In the genomic region with DNA sequence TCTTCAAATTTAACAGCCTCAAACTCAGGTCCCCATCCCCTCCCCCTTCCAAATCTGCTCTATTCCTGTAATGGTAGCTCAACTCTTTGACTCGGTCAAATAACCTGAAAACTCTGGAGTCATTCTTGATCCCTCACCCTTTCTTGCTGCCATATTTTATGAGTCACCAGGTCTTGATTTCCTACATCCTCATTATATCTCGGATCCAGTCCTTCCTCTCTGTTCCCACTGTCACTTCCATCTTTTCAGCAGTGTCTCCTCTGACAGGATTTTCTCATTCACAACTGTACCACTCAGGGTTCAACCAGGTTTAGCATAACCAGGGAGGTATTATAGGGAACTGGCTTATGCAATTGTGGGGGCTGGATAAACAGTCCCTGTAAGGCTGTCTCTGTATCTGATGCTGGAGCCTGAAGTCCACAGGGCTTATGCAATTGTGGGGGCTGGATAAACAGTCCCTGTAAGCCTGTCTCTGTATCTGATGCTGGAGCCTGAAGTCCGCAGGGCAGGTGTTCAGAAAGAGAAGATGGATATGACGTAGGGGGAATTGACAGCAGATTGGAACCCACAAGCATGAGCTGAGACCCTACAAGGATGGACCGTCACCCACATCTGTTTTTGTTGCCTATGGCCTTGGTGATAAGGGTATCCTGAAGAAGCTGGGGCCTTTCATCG, we compare ENCODE assay signal across 35 cellular contexts. TPM values are rescaled to one million over a fixed set of nuclear protein-coding genes. Genes with fewer than 3 reads are reported as not detected.
"Had no signal": no experiment of that assay in that cellular context is flagged by ENCODE, and none has a peak within 500 bp of the region (broad histone marks: within the 10 kb centered on the region; RNA-seq: fewer than 3 reads in every experiment).

No MANE protein-coding gene starts in this region.

- H3K9me3 ChIP-seq: gastrocnemius medialis, heart left ventricle had no signal

- H3K27ac ChIP-seq: brain microvascular endothelial cell, coronary artery, epithelial cell of prostate, foreskin keratinocyte, gastrocnemius medialis, heart left ventricle had no signal

- H3K4me3 Mint-ChIP-seq: activated B cell treated with CpG ODN at 0.5 μM for 24 hours; activated CD4-positive, alpha-beta memory T cell treated with anti-CD3 and anti-CD28 coated beads for 36 hours; activated CD8-positive, alpha-beta memory T cell treated with anti-CD3 and anti-CD28 coated beads, Interleukin-2, amount 10 ng/mL, durations not matched to agents 7 days and 5 days; activated CD8-positive, alpha-beta T cell treated with anti-CD3 and anti-CD28 coated beads, Interleukin-2, amount 10 ng/mL, durations not matched to agents 7 days and 5 days; activated naive CD4-positive, alpha-beta T cell treated with anti-CD3 and anti-CD28 coated beads, Interleukin-2, amount 10 ng/mL, durations not matched to agents 7 days and 5 days; activated naive CD8-positive, alpha-beta T cell treated with anti-CD3 and anti-CD28 coated beads, Interleukin-2, amount 10 ng/mL, durations not matched to agents 7 days and 5 days; activated T-cell treated with anti-CD3 and anti-CD28 coated beads, Interleukin-2, amount 50 U/mL, for 24 hours; activated T-cell treated with anti-CD3 and anti-CD28 coated beads, Interleukin-2, amount 50 U/mL, for 72 hours; central memory CD8-positive, alpha-beta T cell; effector memory CD8-positive, alpha-beta T cell had no signal

- H3K36me3 ChIP-seq: brain microvascular endothelial cell, gastrocnemius medialis, heart left ventricle had no signal

- H3K36me3 Mint-ChIP-seq: activated CD4-positive, alpha-beta memory T cell treated with anti-CD3 and anti-CD28 coated beads for 36 hours; activated CD8-positive, alpha-beta memory T cell treated with anti-CD3 and anti-CD28 coated beads, Interleukin-2, amount 10 ng/mL, durations not matched to agents 7 days and 5 days; activated naive CD4-positive, alpha-beta T cell treated with anti-CD3 and anti-CD28 coated beads, Interleukin-2, amount 10 ng/mL, durations not matched to agents 7 days and 5 days; activated naive CD4-positive, alpha-beta T cell treated with anti-CD3 and anti-CD28 coated beads, Interleukin-2, amount 50 U/mL, for 72 hours; activated naive CD8-positive, alpha-beta T cell treated with anti-CD3 and anti-CD28 coated beads, Interleukin-2, amount 10 ng/mL, durations not matched to agents 7 days and 5 days had no signal

- H3K4me1 ChIP-seq: foreskin keratinocyte, gastrocnemius medialis, heart left ventricle had no signal

- ATAC-seq: activated CD4-positive, CD25-positive, alpha-beta regulatory T cell treated with anti-CD3 and anti-CD28 coated beads, Interleukin-2, amount 50 U/mL, for 24 hours; activated CD8-positive, alpha-beta memory T cell treated with anti-CD3 and anti-CD28 coated beads, Interleukin-2, amount 10 ng/mL, durations not matched to agents 7 days and 5 days; activated CD8-positive, alpha-beta T cell treated with anti-CD3 and anti-CD28 coated beads, Interleukin-2, amount 10 ng/mL, durations not matched to agents 7 days and 5 days; activated naive CD4-positive, alpha-beta T cell treated with anti-CD3 and anti-CD28 coated beads, Interleukin-2, amount 50 U/mL, for 72 hours; activated T-cell treated with anti-CD3 and anti-CD28 coated beads, Interleukin-2, amount 50 U/mL, for 72 hours; effector memory CD8-positive, alpha-beta T cell; esophagus mucosa; foreskin keratinocyte; gastrocnemius medialis; heart left ventricle had no signal

- H3K9me3 Mint-ChIP-seq: activated B cell treated with CpG ODN at 0.5 μM for 24 hours; activated CD4-positive, alpha-beta memory T cell treated with anti-CD3 and anti-CD28 coated beads for 36 hours; activated naive CD4-positive, alpha-beta T cell treated with anti-CD3 and anti-CD28 coated beads, Interleukin-2, amount 10 ng/mL, durations not matched to agents 7 days and 5 days; activated naive CD4-positive, alpha-beta T cell treated with anti-CD3 and anti-CD28 coated beads, Interleukin-2, amount 50 U/mL, for 72 hours; activated naive CD8-positive, alpha-beta T cell treated with anti-CD3 and anti-CD28 coated beads, Interleukin-2, amount 10 ng/mL, durations not matched to agents 7 days and 5 days; activated T-cell treated with anti-CD3 and anti-CD28 coated beads, Interleukin-2, amount 50 U/mL, for 24 hours; activated T-cell treated with anti-CD3 and anti-CD28 coated beads, Interleukin-2, amount 50 U/mL, for 72 hours; central memory CD8-positive, alpha-beta T cell; effector memory CD8-positive, alpha-beta T cell had no signal

- H3K27ac Mint-ChIP-seq: activated B cell treated with CpG ODN at 0.5 μM for 24 hours; activated CD4-positive, alpha-beta memory T cell treated with anti-CD3 and anti-CD28 coated beads for 36 hours; activated CD8-positive, alpha-beta memory T cell treated with anti-CD3 and anti-CD28 coated beads, Interleukin-2, amount 10 ng/mL, durations not matched to agents 7 days and 5 days; activated CD8-positive, alpha-beta T cell treated with anti-CD3 and anti-CD28 coated beads, Interleukin-2, amount 10 ng/mL, durations not matched to agents 7 days and 5 days; activated naive CD4-positive, alpha-beta T cell treated with anti-CD3 and anti-CD28 coated beads, Interleukin-2, amount 10 ng/mL, durations not matched to agents 7 days and 5 days; activated naive CD8-positive, alpha-beta T cell treated with anti-CD3 and anti-CD28 coated beads, Interleukin-2, amount 10 ng/mL, durations not matched to agents 7 days and 5 days; activated T-cell treated with anti-CD3 and anti-CD28 coated beads, Interleukin-2, amount 50 U/mL, for 24 hours; activated T-cell treated with anti-CD3 and anti-CD28 coated beads, Interleukin-2, amount 50 U/mL, for 72 hours; effector memory CD8-positive, alpha-beta T cell had no signal

- H3K27me3 ChIP-seq: brain microvascular endothelial cell, foreskin keratinocyte, gastrocnemius medialis had no signal

- H3K4me3 ChIP-seq: coronary artery, gastrocnemius medialis, heart left ventricle had no signal

- H3K4me1 Mint-ChIP-seq: activated B cell treated with CpG ODN at 0.5 μM for 24 hours; activated CD8-positive, alpha-beta memory T cell treated with anti-CD3 and anti-CD28 coated beads, Interleukin-2, amount 10 ng/mL, durations not matched to agents 7 days and 5 days; activated naive CD4-positive, alpha-beta T cell treated with anti-CD3 and anti-CD28 coated beads, Interleukin-2, amount 10 ng/mL, durations not matched to agents 7 days and 5 days; activated naive CD8-positive, alpha-beta T cell treated with anti-CD3 and anti-CD28 coated beads, Interleukin-2, amount 10 ng/mL, durations not matched to agents 7 days and 5 days; central memory CD8-positive, alpha-beta T cell had no signal

- DNase-seq: activated B cell treated with CpG ODN at 0.5 μM for 24 hours; activated CD4-positive, alpha-beta memory T cell treated with anti-CD3 and anti-CD28 coated beads for 36 hours; activated CD4-positive, alpha-beta T cell treated with anti-CD3 and anti-CD28 coated beads for 48 hours; activated CD8-positive, alpha-beta memory T cell treated with anti-CD3 and anti-CD28 coated beads, Interleukin-2, amount 10 ng/mL, durations not matched to agents 7 days and 5 days; activated CD8-positive, alpha-beta memory T cell treated with anti-CD3 and anti-CD28 coated beads, Interleukin-2, amount 50 U/mL, for 48 hours; activated CD8-positive, alpha-beta T cell treated with anti-CD3 and anti-CD28 coated beads, Interleukin-2, amount 10 ng/mL, durations not matched to agents 7 days and 5 days; activated gamma-delta T cell; activated naive CD4-positive, alpha-beta T cell; activated naive CD4-positive, alpha-beta T cell treated with anti-CD3 and anti-CD28 coated beads, Interleukin-2, amount 10 ng/mL, durations not matched to agents 7 days and 5 days; activated naive CD8-positive, alpha-beta T cell treated with anti-CD3 and anti-CD28 coated beads, Interleukin-2, amount 10 ng/mL, durations not matched to agents 7 days and 5 days; activated T-cell treated with anti-CD3 and anti-CD28 coated beads for 4 hours; activated T-cell treated with anti-CD3 and anti-CD28 coated beads, Interleukin-2, amount 50 U/mL, for 24 hours; activated T-cell treated with anti-CD3 and anti-CD28 coated beads, Interleukin-2, amount 50 U/mL, for 72 hours; brain microvascular endothelial cell; dermis blood vessel endothelial cell; effector CD4-positive, alpha-beta T cell; effector memory CD8-positive, alpha-beta T cell; foreskin keratinocyte; gastrocnemius medialis; glutamatergic neuron; heart left ventricle; T-helper 2 cell had no signal

RNA-seq across cellular contexts. Expression of a gene that starts 9.1 kb away (rescaled TPM):
- total RNA-seq: activated B cell treated with CpG ODN at 0.5 μM for 24 hours; activated CD4-positive, alpha-beta memory T cell treated with anti-CD3 and anti-CD28 coated beads for 36 hours; activated CD8-positive, alpha-beta memory T cell treated with anti-CD3 and anti-CD28 coated beads for 36 hours; activated CD8-positive, alpha-beta memory T cell treated with anti-CD3 and anti-CD28 coated beads, Interleukin-2, amount 10 ng/mL, durations not matched to agents 7 days and 5 days; activated CD8-positive, alpha-beta T cell treated with anti-CD3 and anti-CD28 coated beads, Interleukin-2, amount 10 ng/mL, durations not matched to agents 7 days and 5 days; activated naive CD4-positive, alpha-beta T cell treated with anti-CD3 and anti-CD28 coated beads, Interleukin-2, amount 50 U/mL, for 72 hours; activated naive CD8-positive, alpha-beta T cell treated with anti-CD3 and anti-CD28 coated beads, Interleukin-2, amount 10 ng/mL, durations not matched to agents 7 days and 5 days; activated T-cell treated with anti-CD3 and anti-CD28 coated beads, Interleukin-2, amount 50 U/mL, for 72 hours; astrocyte; bronchial epithelial cell; cardiac septum; cerebellum; dermis blood vessel endothelial cell; endothelial cell of umbilical vein; esophagus mucosa; foreskin keratinocyte; gastrocnemius medialis; T-helper 1 cell treated with Interleukin-12 subunit alpha and Interleukin-12 subunit beta and Interleukin-4 antibody, amounts not matched to agents 30 ng/mL and 1 ng/mL, for 36 hours had no signal
- polyA plus RNA-seq: endothelial cell of umbilical vein, foreskin keratinocyte, heart left ventricle had no signal

RNA-seq across cellular contexts. Expression of a gene that starts 18.2 kb away (rescaled TPM):
- total RNA-seq: activated B cell treated with CpG ODN at 0.5 μM for 24 hours; activated CD4-positive, alpha-beta memory T cell treated with anti-CD3 and anti-CD28 coated beads for 36 hours; activated CD8-positive, alpha-beta memory T cell treated with anti-CD3 and anti-CD28 coated beads for 36 hours; activated CD8-positive, alpha-beta memory T cell treated with anti-CD3 and anti-CD28 coated beads, Interleukin-2, amount 10 ng/mL, durations not matched to agents 7 days and 5 days; activated CD8-positive, alpha-beta T cell treated with anti-CD3 and anti-CD28 coated beads, Interleukin-2, amount 10 ng/mL, durations not matched to agents 7 days and 5 days; activated naive CD8-positive, alpha-beta T cell treated with anti-CD3 and anti-CD28 coated beads, Interleukin-2, amount 10 ng/mL, durations not matched to agents 7 days and 5 days; astrocyte; bronchial epithelial cell; cardiac septum; dermis blood vessel endothelial cell; endothelial cell of umbilical vein; esophagus mucosa; heart left ventricle; T-helper 1 cell treated with Interleukin-12 subunit alpha and Interleukin-12 subunit beta and Interleukin-4 antibody, amounts not matched to agents 30 ng/mL and 1 ng/mL, for 36 hours had no signal
- polyA plus RNA-seq: endothelial cell of umbilical vein had no signal

RNA-seq across cellular contexts. Expression of a gene that starts 34.7 kb away (rescaled TPM):
- total RNA-seq: activated B cell treated with CpG ODN at 0.5 μM for 24 hours; activated CD4-positive, alpha-beta memory T cell treated with anti-CD3 and anti-CD28 coated beads for 36 hours; activated CD8-positive, alpha-beta memory T cell treated with anti-CD3 and anti-CD28 coated beads for 36 hours; activated CD8-positive, alpha-beta memory T cell treated with anti-CD3 and anti-CD28 coated beads, Interleukin-2, amount 10 ng/mL, durations not matched to agents 7 days and 5 days; activated CD8-positive, alpha-beta T cell treated with anti-CD3 and anti-CD28 coated beads, Interleukin-2, amount 10 ng/mL, durations not matched to agents 7 days and 5 days; activated naive CD4-positive, alpha-beta T cell treated with anti-CD3 and anti-CD28 coated beads, Interleukin-2, amount 50 U/mL, for 72 hours; activated naive CD8-positive, alpha-beta T cell treated with anti-CD3 and anti-CD28 coated beads, Interleukin-2, amount 10 ng/mL, durations not matched to agents 7 days and 5 days; activated T-cell treated with anti-CD3 and anti-CD28 coated beads, Interleukin-2, amount 50 U/mL, for 72 hours; astrocyte; bronchial epithelial cell; cardiac septum; cerebellum; dermis blood vessel endothelial cell; endothelial cell of umbilical vein; heart left ventricle; T-helper 1 cell treated with Interleukin-12 subunit alpha and Interleukin-12 subunit beta and Interleukin-4 antibody, amounts not matched to agents 30 ng/mL and 1 ng/mL, for 36 hours had no signal
- polyA plus RNA-seq: endothelial cell of umbilical vein, foreskin keratinocyte had no signal
